In the genomic region with DNA sequence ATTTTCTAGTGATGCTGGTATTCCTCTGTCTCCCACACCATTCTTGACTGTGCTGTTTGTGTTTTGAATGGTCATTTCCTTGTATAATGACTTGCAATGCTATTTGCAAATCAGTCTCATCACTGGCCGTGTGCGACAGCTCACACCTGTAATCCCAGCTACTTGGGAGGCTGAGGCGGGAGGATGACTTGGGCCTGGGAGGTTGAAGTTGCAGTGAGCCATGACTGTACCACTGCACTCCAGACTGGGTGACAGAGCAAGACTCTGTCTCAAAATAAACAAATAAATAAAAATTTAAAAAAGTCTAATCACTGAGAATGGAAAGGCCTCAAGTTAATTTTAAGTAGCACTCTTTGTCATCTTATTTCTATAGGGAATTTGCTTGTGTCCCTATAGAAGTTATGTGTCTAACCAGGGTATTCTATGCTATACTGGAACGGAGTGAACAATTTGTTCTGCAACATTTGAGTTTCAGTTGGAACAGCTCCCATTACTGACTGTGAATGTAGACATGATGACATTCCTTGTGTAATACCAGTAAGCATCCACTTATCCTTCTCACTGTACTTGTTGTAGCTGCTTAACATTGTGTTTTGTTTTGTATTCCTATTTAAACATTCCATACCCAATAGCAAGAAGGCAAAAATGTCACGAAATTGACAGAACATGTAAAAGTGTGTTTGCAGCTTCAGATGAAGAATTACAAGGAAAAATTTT, we compare ENCODE assay signal across 18 cellular contexts.
DNase-seq lines count a peak whose midpoint lies in the region; ATAC-seq, FAIRE-seq and TF ChIP-seq lines count a peak whose summit lies in the region.
"Had no signal": no experiment of that assay in that cellular context is flagged by ENCODE, and none has a peak within 500 bp of the region (broad histone marks: within the 10 kb centered on the region; RNA-seq: fewer than 3 reads in every experiment).

No MANE protein-coding gene starts in this region.

- no peaks in the 10 kb centered on the region for H3F3A ChIP-seq in smooth muscle cell (ENCODE audit: low read depth)

- no peaks in the 10 kb centered on the region for H3K9me3 ChIP-seq in smooth muscle cell (replicated peaks; ENCODE audit: low read depth)
- H3K9me3 ChIP-seq in HAP-1, result no peaks in the 10 kb centered on the region
- H3K9me3 ChIP-seq: BLaER1, esophagus muscularis mucosa, psoas muscle had no signal

- DNase-seq in AG10803 (ENCODE audit: low read depth), result peak; percentile 66
- peak; percentile 82 for DNase-seq in LNCaP clone FGC (ENCODE audit: low read depth)
- DNase-seq in bronchial epithelial cell (ENCODE audit: low read depth), result peak; percentile 80
- DNase-seq in kidney tubule cell (ENCODE audit: low spot score), result peak; percentile 13
- no peak for DNase-seq in smooth muscle cell (lab: John Stamatoyannopoulos, UW; ENCODE audit: unreplicated experiment)
- no peak for DNase-seq in HAP-1 (ENCODE audit: low spot score in 2 of 2)
- DNase-seq in GDM1 (lab: John Stamatoyannopoulos, UW), result no peak
- DNase-seq: activated effector memory CD4-positive, alpha-beta T cell treated with anti-CD3 and anti-CD28 coated beads, Interleukin-2, amount 50 U/mL, for 16 hours; anterior cingulate cortex; dermis blood vessel endothelial cell; Karpas-422; nephron progenitor cell; psoas muscle; stimulated activated CD4-positive, alpha-beta T cell treated with anti-CD3 and anti-CD28 coated beads, Interleukin-15, amount 100 ng/mL, for 24 hours had no signal

- H3K4me2 ChIP-seq in smooth muscle cell, result no peak overlapping the region
- H3K4me2 ChIP-seq: BLaER1 had no signal

- ATAC-seq in HG02763 (IDR thresholded peaks at IDR 0.05; ENCODE audit: unreplicated experiment), result no peak
- ATAC-seq: psoas muscle, Right ventricle myocardium inferior had no signal

- 87% methylated on average over 5 of the region's 5 CpGs for WGBS in smooth muscle cell (ENCODE audit: low lambda C conversion rate)

- TF ChIP-seq CTCF in AG10803 (conservative IDR thresholded peaks at IDR 0.05; ENCODE audit: low read length) (no peak), LNCaP clone FGC (IDR thresholded peaks at IDR 0.05; ENCODE audit: control insufficient read depth, extremely low read depth, insufficient read depth) (no peak), bronchial epithelial cell (IDR thresholded peaks at IDR 0.05; ENCODE audit: insufficient read depth, low read length, severe bottlenecking) (no peak), smooth muscle cell (IDR thresholded peaks at IDR 0.05; ENCODE audit: borderline replicate concordance, insufficient read depth, poor library complexity, severe bottlenecking) (no peak)

- H2AFZ ChIP-seq in smooth muscle cell (ENCODE audit: low read depth), result no peak overlapping the region

- H3K36me3 ChIP-seq in bronchial epithelial cell (ENCODE audit: control insufficient read depth, insufficient read depth, low read length), result no peaks in the 10 kb centered on the region
- H3K36me3 ChIP-seq in smooth muscle cell (ENCODE audit: low read depth), result no peaks in the 10 kb centered on the region
- no peaks in the 10 kb centered on the region for H3K36me3 ChIP-seq in HAP-1 (replicated peaks)
- H3K36me3 ChIP-seq: BLaER1, esophagus muscularis mucosa had no signal

- FAIRE-seq in bronchial epithelial cell (lab: Jason Lieb, UNC), result no peak

- H3K4me3 ChIP-seq in AG10803 (ENCODE audit: low read length), result no peak overlapping the region
- no peak overlapping the region for H3K4me3 ChIP-seq in LNCaP clone FGC (ENCODE audit: low read depth, low read length)
- no peak overlapping the region for H3K4me3 ChIP-seq in bronchial epithelial cell (ENCODE audit: low read depth, low read length)
- no peak overlapping the region for H3K4me3 ChIP-seq in smooth muscle cell
- no peak overlapping the region for H3K4me3 ChIP-seq in HAP-1
- H3K4me3 ChIP-seq: BLaER1, esophagus muscularis mucosa, psoas muscle had no signal

- H3K79me2 ChIP-seq in smooth muscle cell (ENCODE audit: low read depth), result no peaks in the 10 kb centered on the region

- H3K27me3 ChIP-seq in bronchial epithelial cell (ENCODE audit: control insufficient read depth, insufficient read depth, low read length) (no peaks in the 10 kb centered on the region), smooth muscle cell (ENCODE audit: low read depth) (no peaks in the 10 kb centered on the region), HAP-1 (ENCODE audit: low read depth) (no peaks in the 10 kb centered on the region)
- H3K27me3 ChIP-seq: BLaER1, esophagus muscularis mucosa had no signal

- H3K4me1 ChIP-seq in smooth muscle cell (ENCODE audit: low read depth) (no peaks in the 10 kb centered on the region), HAP-1 (no peaks in the 10 kb centered on the region)
- H3K4me1 ChIP-seq: BLaER1, psoas muscle had no signal

- in situ Hi-C loops in HAP-1 (cut with MboI; ENCODE audit: low sequenced_read_pairs), result no loop called here

- no peak overlapping the region for H3K27ac ChIP-seq in smooth muscle cell (ENCODE audit: low read depth)
- H3K27ac ChIP-seq: BLaER1, esophagus muscularis mucosa, psoas muscle had no signal

- H4K20me1 ChIP-seq in smooth muscle cell (ENCODE audit: low read depth), result no peaks in the 10 kb centered on the region
- H4K20me1 ChIP-seq: BLaER1 had no signal

- no peak overlapping the region for H3K9ac ChIP-seq in smooth muscle cell (ENCODE audit: low read depth)
- H3K9ac ChIP-seq: BLaER1 had no signal

Comparison
In these comparisons a context has a peak if more than half of its experiments do, and no peak if none do; other contexts are left out.
1. DNase-seq: peak in AG10803 (single experiment), LNCaP clone FGC (single experiment), bronchial epithelial cell (single experiment) and kidney tubule cell (single experiment); none in smooth muscle cell (single experiment), HAP-1 (0 of 2) and GDM1 (single experiment).